Comparison of ENCODE assay signal across 8 cellular contexts in genomic region chr1:179079113-179079761, GRCh38. TPM values are rescaled to one million over a fixed set of nuclear protein-coding genes. Genes with fewer than 3 reads are reported as not detected.
DNase-seq lines count a peak whose midpoint lies in the region; ATAC-seq and TF ChIP-seq lines count a peak whose summit lies in the region.

No MANE protein-coding gene starts in this region.

- H3K4me1 Mint-ChIP-seq in WTC11 (peaks cover 20% of the 10 kb centered on the region), mesothelial cell of epicardium (peaks cover 16% of the 10 kb centered on the region)
- H3K4me1 Mint-ChIP-seq in effector memory CD8-positive, alpha-beta T cell (ENCODE audit: low read depth in 2 of 2): peaks cover 19 to 26% of the 10 kb centered on the region in 2 donors

- H3K27ac ChIP-seq in substantia nigra (ENCODE audit: low read depth, low read length, poor library complexity, severe bottlenecking): no peak overlapping the region

- DNase-seq in DMS79 treated with DMSO at 0.1 percent for 48 hours (lab: John Stamatoyannopoulos, UW): peak; percentile 59
- DNase-seq in NCI-H446 treated with DMSO at 0.1 percent for 48 hours (lab: John Stamatoyannopoulos, UW): peak; percentile 39
- peak; percentile 31 for DNase-seq in WTC11 (ENCODE audit: low spot score)
- peak; percentile 49 to 57 (median 52) for DNase-seq in effector memory CD8-positive, alpha-beta T cell
- DNase-seq in mesothelial cell of epicardium (ENCODE audit: low spot score in 2 of 2, unreplicated experiment in 2 of 2): peak in 1 of 2 experiments; percentile 44
- DNase-seq in substantia nigra (lab: John Stamatoyannopoulos, UW): peak in 26 of 49 donors; percentile 4 to 72 (median 26)

- POLR2A ChIA-PET in WTC11 (lab: Charles Lee): no interaction called here

- H3K9me3 Mint-ChIP-seq in WTC11: no peaks in the 10 kb centered on the region
- H3K9me3 Mint-ChIP-seq in effector memory CD8-positive, alpha-beta T cell: no peaks in the 10 kb centered on the region
- no peaks in the 10 kb centered on the region for H3K9me3 Mint-ChIP-seq in mesothelial cell of epicardium

- no peaks in the 10 kb centered on the region for H3K27me3 Mint-ChIP-seq in WTC11 (ENCODE audit: low read depth)
- H3K27me3 Mint-ChIP-seq in effector memory CD8-positive, alpha-beta T cell: no peaks in the 10 kb centered on the region
- no peaks in the 10 kb centered on the region for H3K27me3 Mint-ChIP-seq in mesothelial cell of epicardium (ENCODE audit: low read depth)

- CTCF ChIA-PET in WTC11 (lab: Charles Lee): interaction anchor here (0.6 to 1.6 kb wide), 11 partner anchors 8 to 701 kb away, joined by 3 to 10 read pairs (median 4); partner anchors contain the start of gene AXDND1

- ATAC-seq in HG03342 (IDR thresholded peaks at IDR 0.05; ENCODE audit: unreplicated experiment) (peak; percentile 14), WTC11 (peak; percentile 18), GM21619 (IDR thresholded peaks at IDR 0.05; ENCODE audit: unreplicated experiment) (no peak)
- peak; percentile 25 for ATAC-seq in effector memory CD8-positive, alpha-beta T cell (replicated peaks)

- H3K4me3 Mint-ChIP-seq in WTC11: no peak overlapping the region
- no peak overlapping the region for H3K4me3 Mint-ChIP-seq in effector memory CD8-positive, alpha-beta T cell
- H3K4me3 Mint-ChIP-seq in mesothelial cell of epicardium: no peak overlapping the region

- TF ChIP-seq CTCF in WTC11 (IDR thresholded peaks at IDR 0.05) (peak; percentile 42; the same call in 1 of the 2 replicates), mesothelial cell of epicardium (IDR thresholded peaks at IDR 0.05; ENCODE audit: unreplicated experiment) (peak; percentile 58)

- H3K36me3 Mint-ChIP-seq in WTC11: no peaks in the 10 kb centered on the region
- H3K36me3 Mint-ChIP-seq in effector memory CD8-positive, alpha-beta T cell (ENCODE audit: insufficient read depth): peaks cover 17% of the 10 kb centered on the region
- H3K36me3 Mint-ChIP-seq in mesothelial cell of epicardium: peaks cover 1% of the 10 kb centered on the region

- H3K27ac Mint-ChIP-seq in WTC11: no peak overlapping the region; the same call in 1 of the 2 replicates
- peak overlapping the region in 1 of 2 donors; percentile 56 for H3K27ac Mint-ChIP-seq in effector memory CD8-positive, alpha-beta T cell
- H3K27ac Mint-ChIP-seq in mesothelial cell of epicardium: no peak overlapping the region

TF ChIP-seq in WTC11, 78 proteins besides CTCF, POLR2A, EP300 and RAD21 (continues in another document):
- no peak for TF ChIP-seq FOXP4 (CRISPR knock-in tag; IDR thresholded peaks at IDR 0.05)
- TF ChIP-seq ZNF281 (CRISPR knock-in tag; IDR thresholded peaks at IDR 0.05): no peak
- TF ChIP-seq ZSCAN18 (CRISPR knock-in tag; IDR thresholded peaks at IDR 0.05): no peak
- TF ChIP-seq ZNF263 (CRISPR knock-in tag; IDR thresholded peaks at IDR 0.05; ENCODE audit: low read depth): no peak
- TF ChIP-seq ZNF671 (CRISPR knock-in tag; IDR thresholded peaks at IDR 0.05): no peak
- no peak for TF ChIP-seq MXD4 (CRISPR knock-in tag; IDR thresholded peaks at IDR 0.05; ENCODE audit: borderline replicate concordance)
- no peak for TF ChIP-seq FOXP1 (CRISPR knock-in tag; IDR thresholded peaks at IDR 0.05; ENCODE audit: borderline replicate concordance)
- no peak for TF ChIP-seq ATF2 (CRISPR knock-in tag; IDR thresholded peaks at IDR 0.05; ENCODE audit: borderline replicate concordance, low read depth)
- no peak for TF ChIP-seq SMAD4 (CRISPR knock-in tag; IDR thresholded peaks at IDR 0.05)
- no peak for TF ChIP-seq CREM (CRISPR knock-in tag; IDR thresholded peaks at IDR 0.05)
- TF ChIP-seq E2F4 (CRISPR knock-in tag; IDR thresholded peaks at IDR 0.05; ENCODE audit: borderline replicate concordance, low read depth): no peak
- TF ChIP-seq KAT7 (CRISPR knock-in tag; IDR thresholded peaks at IDR 0.05; ENCODE audit: borderline replicate concordance): no peak
- TF ChIP-seq FOXK1 (CRISPR knock-in tag; IDR thresholded peaks at IDR 0.05): no peak
- no peak for TF ChIP-seq NFATC4 (CRISPR knock-in tag; IDR thresholded peaks at IDR 0.05)
- no peak for TF ChIP-seq SP1 (CRISPR knock-in tag; conservative IDR thresholded peaks at IDR 0.05)

RNA-seq across cellular contexts. Expression of gene TOR3A, which starts 2.6 kb away (rescaled TPM):
- total RNA-seq in WTC11 (2021): 17.2 to 20.5 TPM (median 18.0 TPM) in 3 replicates
- 16.5 to 18.3 TPM (median 17.3 TPM) in 3 replicates for total RNA-seq in mesothelial cell of epicardium

RNA-seq across cellular contexts. Expression of gene FAM20B, which starts 53.5 kb away (rescaled TPM):
- 36.1 to 37.6 TPM (median 36.7 TPM) in 3 replicates for total RNA-seq in WTC11 (2021)
- total RNA-seq in mesothelial cell of epicardium: 49.5 to 56.8 TPM (median 52.2 TPM) in 3 replicates
